15 cellular contexts compared by ENCODE assay signal in genomic region chr7:107613439-107613838, GRCh38. TPM values are rescaled to one million over a fixed set of nuclear protein-coding genes. Genes with fewer than 3 reads are reported as not detected.
DNase-seq lines count a peak whose midpoint lies in the region; ATAC-seq and TF ChIP-seq lines count a peak whose summit lies in the region.
"Had no signal": no experiment of that assay in that cellular context is flagged by ENCODE, and none has a peak within 500 bp of the region (broad histone marks: within the 10 kb centered on the region; RNA-seq: fewer than 3 reads in every experiment).

No MANE protein-coding gene starts in this region.

- H3K79me1 ChIP-seq in IMR-90 (ENCODE audit: low read depth in 1 of 2, low read length in 2 of 2): 0 out of 4 replicates have a peak, but pooled peaks cover 0 to 16% of the 10 kb centered on the region in 2 experiments

- H2AK9ac ChIP-seq in IMR-90 (replicated peaks; ENCODE audit: low read depth, low read length, poor library complexity): no peak overlapping the region

- no peak overlapping the region for H2BK5ac ChIP-seq in IMR-90 (ENCODE audit: low read depth, low read length, poor library complexity, severe bottlenecking)

- no peak overlapping the region for H4K5ac ChIP-seq in IMR-90 (ENCODE audit: low read depth, low read length)

- dilution Hi-C loops in IMR-90 (cut with HindIII; ENCODE audit: low sequenced_read_pairs, unreplicated experiment): no loop called here

- DNase-seq in breast epithelium (ENCODE audit: low spot score in 2 of 2) (no peak), MCF 10A (ENCODE audit: unreplicated experiment) (no peak), IMR-90 (no peak), OCI-M2 (lab: John Stamatoyannopoulos, UW; ENCODE audit: unreplicated experiment) (no peak)
- DNase-seq: 8988T; ACHN; Calu3; CD4-positive, alpha-beta T cell; DMS 273 treated with DMSO at 0.1 percent for 48 hours had no signal

- no peak overlapping the region for H2AK5ac ChIP-seq in IMR-90 (ENCODE audit: low read depth, low read length)

- BruUV-seq in MCF 10A (replicated peaks; lab: Mats Ljungman, UMichigan) (no TSS peak), IMR-90 (replicated peaks; lab: Mats Ljungman, UMichigan) (no TSS peak)

- no CpG with 5 or more reads among the region's 1 CpG for WGBS in IMR-90 (ENCODE audit: extremely low coverage in 2 of 2, insufficient read length in 1 of 2), 2 experiments

- intact Hi-C loops in breast epithelium (cut with DNase I; ENCODE audit: low total_unique reads): no loop called here
- intact Hi-C loops in MCF 10A (cut with micrococcal nuclease): no loop called here
- intact Hi-C loops in IMR-90 (cut with micrococcal nuclease): no loop called here

- H3K4ac ChIP-seq in IMR-90 (ENCODE audit: low read depth, low read length): no peak overlapping the region

- peaks cover 6% of the 10 kb centered on the region for H3K9me1 ChIP-seq in IMR-90 (ENCODE audit: insufficient read depth, low read length)

- in situ Hi-C loops in IMR-90 (cut with MboI; ENCODE audit: low sequenced_read_pairs): no loop called here

- no peaks in the 10 kb centered on the region for H3K27me3 Mint-ChIP-seq in MCF 10A (ENCODE audit: insufficient read depth, unreplicated experiment)
- H3K27me3 Mint-ChIP-seq: CD4-positive, alpha-beta T cell had no signal

- no peak overlapping the region for H3K56ac ChIP-seq in IMR-90 (ENCODE audit: extremely low read depth, insufficient read depth, low read length)

- no peak for ATAC-seq in IMR-90 (ENCODE audit: low read depth)
- ATAC-seq in GM21367 (IDR thresholded peaks at IDR 0.05; ENCODE audit: unreplicated experiment): no peak
- ATAC-seq in GM21825 (IDR thresholded peaks at IDR 0.05; ENCODE audit: unreplicated experiment): no peak
- ATAC-seq: HCT116 had no signal

- H3K9me3 Mint-ChIP-seq in MCF 10A (ENCODE audit: unreplicated experiment): no peaks in the 10 kb centered on the region
- H3K9me3 Mint-ChIP-seq: CD4-positive, alpha-beta T cell had no signal

- peaks cover 18% of the 10 kb centered on the region for H3K36me3 Mint-ChIP-seq in MCF 10A (ENCODE audit: insufficient read depth, unreplicated experiment)

- H4K91ac ChIP-seq in IMR-90 (ENCODE audit: insufficient read depth, low read depth, low read length): no peak overlapping the region

- no peak overlapping the region for H3K18ac ChIP-seq in IMR-90 (ENCODE audit: low read depth, low read length)

- no peak overlapping the region for H3K4me2 ChIP-seq in IMR-90 (ENCODE audit: low read depth, low read length)
- H3K4me2 ChIP-seq: BLaER1 treated with 17β-estradiol and CSF1 and Interleukin-3, amounts not matched to agents 10 nM and 100 nM had no signal

- H3K4me3 Mint-ChIP-seq in MCF 10A (ENCODE audit: unreplicated experiment): no peak overlapping the region
- H3K4me3 Mint-ChIP-seq: CD4-positive, alpha-beta T cell had no signal

- peak overlapping the region; percentile 42 to 44 for H3K27ac ChIP-seq in breast epithelium
- H3K27ac ChIP-seq in IMR-90 (ENCODE audit: insufficient read depth, low read length): no peak overlapping the region
- peak overlapping the region; percentile 75 for H3K27ac ChIP-seq in VCaP
- H3K27ac ChIP-seq: BLaER1 treated with 17β-estradiol and CSF1 and Interleukin-3, amounts not matched to agents 10 nM and 100 nM had no signal

- no peak overlapping the region for H3K27ac Mint-ChIP-seq in MCF 10A (ENCODE audit: low read depth, unreplicated experiment)
- H3K27ac Mint-ChIP-seq: CD4-positive, alpha-beta T cell had no signal

- no peak overlapping the region for H3K9ac ChIP-seq in IMR-90 (ENCODE audit: low read depth, low read length)
- H3K9ac ChIP-seq: BLaER1 treated with 17β-estradiol and CSF1 and Interleukin-3, amounts not matched to agents 10 nM and 100 nM; GM23248 had no signal

- no peaks in the 10 kb centered on the region for H4K20me1 ChIP-seq in IMR-90 (ENCODE audit: insufficient read depth, low read length)
- H4K20me1 ChIP-seq: BLaER1 treated with 17β-estradiol and CSF1 and Interleukin-3, amounts not matched to agents 10 nM and 100 nM had no signal

- no peak for TF ChIP-seq RAD21 in IMR-90 (IDR thresholded peaks at IDR 0.05; ENCODE audit: low read length)

- TF ChIP-seq POLR2A in breast epithelium (IDR thresholded peaks at IDR 0.05) (no peak), IMR-90 (IDR thresholded peaks at IDR 0.05; ENCODE audit: low read depth, low read length) (no peak)

- H3K4me1 ChIP-seq in breast epithelium: no peaks in the 10 kb centered on the region
- H3K4me1 ChIP-seq in IMR-90 (ENCODE audit: control insufficient read depth, insufficient read depth, low read length): peaks cover 6% of the 10 kb centered on the region

- CTCF ChIA-PET in MCF 10A (lab: Yijun Ruan, JAX): no interaction called here
- CTCF ChIA-PET in IMR-90 (lab: Yijun Ruan, JAX): no interaction called here

- H3K23ac ChIP-seq in IMR-90 (ENCODE audit: low read depth, low read length): no peak overlapping the region

- H2BK120ac ChIP-seq in IMR-90 (ENCODE audit: low read depth, low read length): no peak overlapping the region

- H2BK15ac ChIP-seq in IMR-90 (ENCODE audit: low read depth, low read length): no peak overlapping the region

- POLR2A ChIA-PET in MCF 10A (lab: Yijun Ruan, JAX): no interaction called here
- POLR2A ChIA-PET in IMR-90 (lab: Charles Lee; ENCODE audit: unreplicated experiment): no interaction called here

- peaks cover 13% of the 10 kb centered on the region for H3K4me1 Mint-ChIP-seq in MCF 10A (ENCODE audit: insufficient read depth, unreplicated experiment)

- H4K8ac ChIP-seq in IMR-90 (ENCODE audit: low read depth in 2 of 2, low read length in 2 of 2): no peak overlapping the region

- H3K27me3 ChIP-seq in breast epithelium (no peaks in the 10 kb centered on the region), IMR-90 (ENCODE audit: control insufficient read depth, insufficient read depth, low read length) (no peaks in the 10 kb centered on the region)
- H3K27me3 ChIP-seq: BLaER1 treated with 17β-estradiol and CSF1 and Interleukin-3, amounts not matched to agents 10 nM and 100 nM had no signal

- H3K14ac ChIP-seq in IMR-90 (replicated peaks; ENCODE audit: low read depth, low read length): no peak overlapping the region

- H2AFZ ChIP-seq in IMR-90 (replicated peaks; ENCODE audit: low read length, poor library complexity): no peak overlapping the region
- H2AFZ ChIP-seq: GM23248 had no signal

- no peak overlapping the region for H3K4me3 ChIP-seq in breast epithelium
- H3K4me3 ChIP-seq in IMR-90 (ENCODE audit: insufficient read depth, low read depth, low read length): no peak overlapping the region
- H3K4me3 ChIP-seq: BLaER1 treated with 17β-estradiol and CSF1 and Interleukin-3, amounts not matched to agents 10 nM and 100 nM; GM23248 had no signal

- TF ChIP-seq CTCF in breast epithelium (IDR thresholded peaks at IDR 0.05): no peak
- TF ChIP-seq CTCF in MCF 10A (IDR thresholded peaks at IDR 0.05; ENCODE audit: unreplicated experiment): no peak
- no peak for TF ChIP-seq CTCF in IMR-90 (conservative IDR thresholded peaks at IDR 0.05; ENCODE audit: low read depth, low read length)
- no peak for TF ChIP-seq CTCF in VCaP (conservative IDR thresholded peaks at IDR 0.05)

- H3K9me3 ChIP-seq in breast epithelium (no peaks in the 10 kb centered on the region), IMR-90 (ENCODE audit: control insufficient read depth, insufficient read depth, low read length) (no peaks in the 10 kb centered on the region)
- H3K9me3 ChIP-seq: BLaER1 treated with 17β-estradiol and CSF1 and Interleukin-3, amounts not matched to agents 10 nM and 100 nM had no signal

- no peak overlapping the region for H2BK20ac ChIP-seq in IMR-90 (ENCODE audit: low read depth, low read length)

- H3K36me3 ChIP-seq in breast epithelium (no peaks in the 10 kb centered on the region), IMR-90 (ENCODE audit: control insufficient read depth, insufficient read depth, low read length) (peaks cover 8% of the 10 kb centered on the region)

TF ChIP-seq in IMR-90, 13 proteins besides CTCF, POLR2A, EP300 and RAD21:
- TF ChIP-seq MAFK (IDR thresholded peaks at IDR 0.05; ENCODE audit: low read depth, low read length) (peak; percentile 49; the same call in 1 of the 2 replicates), SMC3 (IDR thresholded peaks at IDR 0.05; ENCODE audit: low read depth, low read length) (no peak), CHD1 (IDR thresholded peaks at IDR 0.05; ENCODE audit: low read depth, low read length) (no peak)

RNA-seq across cellular contexts. Expression of gene BCAP29, which starts 33.4 kb away (rescaled TPM):
- total RNA-seq in breast epithelium (100 to 1,000 TPM in 1 of 3 donors, 10 to 100 TPM in 2; 68.8 to 101 (median 78.2) TPM), MCF 10A (2022) (61.5 and 73.4 TPM in 2 replicates), IMR-90 (2012; rRNA removed) (33.0 and 119 TPM in 2 replicates)
- 21.1 and 35.1 TPM in 2 replicates for polyA plus RNA-seq in IMR-90 (2012; rRNA removed)
- polyA plus RNA-seq in IMR-90 (2012; cell fraction: cytosol; rRNA removed): 8.4 and 16.4 TPM in 2 replicates
- 4.4 and 18.7 TPM in 2 replicates for polyA plus RNA-seq in IMR-90 (2012; cell fraction: nucleus; rRNA removed; ENCODE audit: low replicate concordance)

RNA-seq across cellular contexts. Expression of gene SLC26A4, which starts 47.2 kb away (rescaled TPM):
- total RNA-seq in breast epithelium: 1 to 10 TPM in 1 of 3 donors, under 1 TPM in 2; 0.44 to 1.3 (median 0.48) TPM
- total RNA-seq in MCF 10A (2022): 0.21 and 0.52 TPM in 2 replicates
- 0.56 and 1.1 TPM in 2 replicates for total RNA-seq in IMR-90 (2012; rRNA removed)
- 0.09 and 0.20 TPM in 2 replicates for polyA plus RNA-seq in IMR-90 (2012; rRNA removed)
- 0.07 TPM in 1 of 2 replicates, not detected in the other for polyA plus RNA-seq in IMR-90 (2012; cell fraction: cytosol; rRNA removed)
- polyA plus RNA-seq in IMR-90 (2012; cell fraction: nucleus; rRNA removed; ENCODE audit: low replicate concordance): 0.05 and 0.19 TPM in 2 replicates
- total RNA-seq: CD4-positive, alpha-beta T cell had no signal

RNA-seq across cellular contexts. Expression of gene DUS4L, which starts 49.7 kb away (rescaled TPM):
- 10 to 100 TPM in 1 of 3 donors, 1 to 10 TPM in 2; 6.6 to 10.5 (median 9.0) TPM for total RNA-seq in breast epithelium
- 14.5 and 16.3 TPM in 2 replicates for total RNA-seq in MCF 10A (2022)
- 6.6 and 8.6 TPM in 2 replicates for total RNA-seq in IMR-90 (2012; rRNA removed)
- polyA plus RNA-seq in IMR-90 (2012; rRNA removed): 3.3 and 4.2 TPM in 2 replicates
- polyA plus RNA-seq in IMR-90 (2012; cell fraction: cytosol; rRNA removed): 1.5 and 1.8 TPM in 2 replicates
- polyA plus RNA-seq in IMR-90 (2012; cell fraction: nucleus; rRNA removed; ENCODE audit: low replicate concordance): 1.5 and 4.9 TPM in 2 replicates

RNA-seq across cellular contexts. Expression of gene COG5, which starts 49.7 kb away (rescaled TPM):
- total RNA-seq in breast epithelium (10 to 100 TPM; 35.2 to 61.2 (median 38.0) TPM), MCF 10A (2022) (40.3 and 40.9 TPM in 2 replicates), IMR-90 (2012; rRNA removed) (27.4 and 35.8 TPM in 2 replicates)
- 15.7 and 18.5 TPM in 2 replicates for polyA plus RNA-seq in IMR-90 (2012; rRNA removed)
- polyA plus RNA-seq in IMR-90 (2012; cell fraction: cytosol; rRNA removed): 5.4 and 6.0 TPM in 2 replicates
- polyA plus RNA-seq in IMR-90 (2012; cell fraction: nucleus; rRNA removed; ENCODE audit: low replicate concordance): 4.2 and 21.9 TPM in 2 replicates
